Comparison of ENCODE assay signal across 8 cellular contexts in genomic region chr11:57638811-57639320, GRCh38. TPM values are rescaled to one million over a fixed set of nuclear protein-coding genes. Genes with fewer than 3 reads are reported as not detected.
DNase-seq lines count a peak whose midpoint lies in the region; ATAC-seq and TF ChIP-seq lines count a peak whose summit lies in the region.

No MANE protein-coding gene starts in this region.

- H3K27ac Mint-ChIP-seq in IgD-negative memory B cell: peak overlapping the region in 1 of 3 donors; percentile 80

- H3K27me3 ChIP-seq in AG04450 (ENCODE audit: control insufficient read depth, insufficient read depth, low read length) (peaks cover 4% of the 10 kb centered on the region), dorsolateral prefrontal cortex (no peaks in the 10 kb centered on the region), muscle layer of duodenum (ENCODE audit: low read depth, low read length) (peaks cover 6% of the 10 kb centered on the region)

- intact Hi-C loops in dorsolateral prefrontal cortex (cut with DNase I): loop anchor here in 1 of 2 donors (2.0 kb wide), 1 partner anchor 72 kb away; the partner anchor contains the start of gene UBE2L6

- ATAC-seq in GM21515 (IDR thresholded peaks at IDR 0.05; ENCODE audit: unreplicated experiment) (no peak), GM18519 (IDR thresholded peaks at IDR 0.05; ENCODE audit: low FRiP score, unreplicated experiment) (no peak), GM21390 (IDR thresholded peaks at IDR 0.05; ENCODE audit: unreplicated experiment) (no peak), GM18520 (IDR thresholded peaks at IDR 0.05; ENCODE audit: unreplicated experiment) (no peak)

- H3K4me1 ChIP-seq in muscle layer of duodenum (ENCODE audit: control insufficient read depth in 1 of 2, insufficient read depth in 2 of 2, low read length in 2 of 2): peaks cover 0 to 32% of the 10 kb centered on the region in 2 donors

- H3K4me1 Mint-ChIP-seq in IgD-negative memory B cell: peaks cover 4 to 9% (median 5%) of the 10 kb centered on the region in 3 donors

- no peaks in the 10 kb centered on the region for H3K36me3 ChIP-seq in muscle layer of duodenum (ENCODE audit: control insufficient read depth in 1 of 2, insufficient read depth in 2 of 2, low read length in 2 of 2)

- DNase-seq in AG04450 (ENCODE audit: low read depth, low spot score) (no peak), dorsolateral prefrontal cortex (no peak)

- H3K36me3 Mint-ChIP-seq in IgD-negative memory B cell: no peaks in the 10 kb centered on the region

- peaks cover 46% of the 10 kb centered on the region for H3K27me3 Mint-ChIP-seq in IgD-negative memory B cell

- H3K9me3 Mint-ChIP-seq in IgD-negative memory B cell: peaks cover 0 to 2% (median 0%) of the 10 kb centered on the region in 3 donors

- H3K4me3 Mint-ChIP-seq in IgD-negative memory B cell: peak overlapping the region; percentile 77 to 94 (median 85)

- H3K4me3 ChIP-seq in AG04450 (ENCODE audit: low read depth, low read length) (peak overlapping the region; percentile 99), dorsolateral prefrontal cortex (peak overlapping the region; percentile 52 to 90 (median 77)), muscle layer of duodenum (ENCODE audit: low read depth in 1 of 2, low read length in 2 of 2) (peak overlapping the region; percentile 87 to 91)

- H3K27ac ChIP-seq in AG04450 (ENCODE audit: low read depth, low read length) (peak overlapping the region; percentile 73), dorsolateral prefrontal cortex (peak overlapping the region in 12 of 59 donors; percentile 37 to 88 (median 66)), muscle layer of duodenum (ENCODE audit: low read length) (peak overlapping the region; percentile 45)

- TF ChIP-seq CTCF in AG04450 (IDR thresholded peaks at IDR 0.05; ENCODE audit: low read depth, low read length): no peak
- no peak for TF ChIP-seq CTCF in dorsolateral prefrontal cortex (IDR thresholded peaks at IDR 0.05 in 54 of 56, conservative IDR thresholded peaks at IDR 0.05 in 2 of 56; ENCODE audit: low read depth in 1 of 56, partially characterized antibody in 56 of 56)

- POLR2A ChIA-PET in AG04450 (lab: Yijun Ruan, JAX): interaction anchor here (1.9 to 2.9 kb wide), 2 partner anchors 10 to 71 kb away, joined by 8 to 11 read pairs; partner anchors contain the start of genes UBE2L6 and YPEL4

- CTCF ChIA-PET in AG04450 (lab: Charles Lee): interaction anchor here (1.3 to 7.1 kb wide), 6 partner anchors 68 to 314 kb away, joined by 3 to 227 read pairs (median 37); partner anchors contain the start of genes TIMM10 and UBE2L6

- H3K9me3 ChIP-seq in AG04450 (ENCODE audit: control insufficient read depth, insufficient read depth, low read length): no peaks in the 10 kb centered on the region
- H3K9me3 ChIP-seq in muscle layer of duodenum (ENCODE audit: control insufficient read depth in 1 of 2, low read length in 2 of 2): no peaks in the 10 kb centered on the region

RNA-seq across cellular contexts. Expression of gene YPEL4, which starts 10.8 kb away (rescaled TPM):
- 0.83 and 1.1 TPM in 2 replicates for polyA plus RNA-seq in AG04450 (2011; rRNA removed)
- 0.74 and 0.87 TPM in 2 replicates for polyA minus RNA-seq in AG04450 (2011; rRNA and poly(A)+ RNA removed)
- polyA plus RNA-seq in IgD-negative memory B cell: not detected
- total RNA-seq in dorsolateral prefrontal cortex: 10 to 100 TPM; 24.8 to 84.4 (median 58.4) TPM

RNA-seq across cellular contexts. Expression of gene CLP1, which starts 18.7 kb away (rescaled TPM):
- polyA plus RNA-seq in AG04450 (2011; rRNA removed): 17.7 and 18.0 TPM in 2 replicates
- polyA minus RNA-seq in AG04450 (2011; rRNA and poly(A)+ RNA removed): 15.7 and 20.1 TPM in 2 replicates
- polyA plus RNA-seq in IgD-negative memory B cell: 12.5 TPM
- 10 to 100 TPM in 4 of 120 experiments, 1 to 10 TPM in 116; 3.3 to 11.0 (median 6.3) TPM for total RNA-seq in dorsolateral prefrontal cortex

RNA-seq across cellular contexts. Expression of gene ZDHHC5, which starts 29.0 kb away (rescaled TPM):
- polyA plus RNA-seq in AG04450 (2011; rRNA removed) (56.7 and 64.3 TPM in 2 replicates), IgD-negative memory B cell (32.9 TPM)
- 83.8 and 101 TPM in 2 replicates for polyA minus RNA-seq in AG04450 (2011; rRNA and poly(A)+ RNA removed)
- total RNA-seq in dorsolateral prefrontal cortex: 10 to 100 TPM; 21.3 to 46.9 (median 34.3) TPM

RNA-seq across cellular contexts. Expression of gene SERPING1, which starts 41.4 kb away (rescaled TPM):
- 15.2 and 21.1 TPM in 2 replicates for polyA plus RNA-seq in AG04450 (2011; rRNA removed)
- 4.6 and 6.0 TPM in 2 replicates for polyA minus RNA-seq in AG04450 (2011; rRNA and poly(A)+ RNA removed)
- polyA plus RNA-seq in IgD-negative memory B cell: 0.23 TPM
- total RNA-seq in dorsolateral prefrontal cortex: 100 to 1,000 TPM in 9 of 120 experiments, 10 to 100 TPM in 111; 30.5 to 149 (median 56.0) TPM
